Comparison of ENCODE assay signal across 24 cellular contexts in the genomic region with DNA sequence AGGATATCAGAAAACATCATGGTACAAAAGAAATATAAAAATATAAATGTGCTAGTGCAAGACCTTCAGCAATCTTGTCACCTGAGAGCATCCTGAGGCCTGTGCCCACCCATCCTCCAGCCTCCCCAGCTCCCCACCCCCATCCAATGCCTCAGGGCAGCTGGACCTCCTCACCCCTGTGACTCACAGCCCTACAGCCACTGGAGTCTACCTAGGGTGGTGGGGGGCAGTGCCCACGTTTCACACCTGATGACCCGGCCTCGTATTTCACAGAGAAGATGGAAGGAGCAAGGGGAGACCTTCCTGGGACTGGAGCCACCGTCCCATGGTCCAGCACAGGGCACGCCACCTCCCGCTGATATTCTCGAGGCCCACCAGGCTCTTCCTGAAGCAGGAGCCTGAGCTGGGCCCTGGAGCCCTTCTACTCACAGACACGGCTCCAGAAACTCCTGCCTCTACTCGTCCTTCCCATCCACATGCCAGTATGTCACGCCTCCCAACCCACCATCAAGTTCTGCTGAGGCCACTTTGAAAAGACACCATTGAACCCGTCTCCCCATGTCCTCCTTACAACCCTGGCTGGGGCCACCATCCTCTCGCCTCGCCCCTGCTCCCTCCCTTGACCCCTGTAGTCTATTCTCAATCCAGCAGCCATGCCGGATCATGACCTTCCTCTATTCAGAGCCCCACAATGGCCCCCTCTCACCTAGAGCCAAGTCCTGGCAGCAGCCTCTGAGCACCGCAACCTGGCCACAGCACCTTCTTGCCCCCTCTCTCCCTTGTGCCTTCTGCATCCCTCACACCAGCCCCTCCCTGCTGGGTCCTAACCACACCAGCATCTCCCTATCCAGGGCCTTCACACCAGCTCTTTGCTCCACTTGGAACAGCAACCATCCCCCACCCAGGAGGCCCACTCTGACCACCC. TPM values are rescaled to one million over a fixed set of nuclear protein-coding genes. Genes with fewer than 3 reads are reported as not detected.
DNase-seq lines count a peak whose midpoint lies in the region; TF ChIP-seq lines count a peak whose summit lies in the region.
"Had no signal": no experiment of that assay in that cellular context is flagged by ENCODE, and none has a peak within 500 bp of the region (broad histone marks: within the 10 kb centered on the region; RNA-seq: fewer than 3 reads in every experiment).

No MANE protein-coding gene starts in this region.

- H3K4ac ChIP-seq in H9 (ENCODE audit: low read depth, low read length) = no peak overlapping the region

- H4K20me1 ChIP-seq in H9 (ENCODE audit: control insufficient read depth, insufficient read depth, insufficient read length) = no peaks in the 10 kb centered on the region

- no peak overlapping the region for H3K9ac ChIP-seq in H9 (ENCODE audit: extremely low read depth, insufficient read length, low read length)
- H3K9ac ChIP-seq: SK-N-SH had no signal

- H3K36me3 Mint-ChIP-seq in T-helper 2 cell treated with Interferon-gamma antibody and Interleukin-4, amounts not matched to agents 5 μg/mL and 100 μg/mL, for 36 hours (ENCODE audit: low read depth) = peaks cover 88% of the 10 kb centered on the region
- peaks cover 74 to 84% (median 81%) of the 10 kb centered on the region in 3 experiments for H3K36me3 Mint-ChIP-seq in H9 (ENCODE audit: insufficient read depth in 1 of 3, low read depth in 3 of 3)

- H4K5ac ChIP-seq in H9 (ENCODE audit: insufficient read length, low read depth, low read length) = no peak overlapping the region

- peak overlapping the region; percentile 48 to 94 for H3K4me3 ChIP-seq in neutrophil (ENCODE audit: low read depth in 1 of 2, low read length in 1 of 2)
- no peak overlapping the region for H3K4me3 ChIP-seq in brain microvascular endothelial cell (ENCODE audit: low read depth, low read length)
- H3K4me3 ChIP-seq: ovary, right lobe of liver had no signal

- H3K79me1 ChIP-seq in H9 (ENCODE audit: insufficient read depth, low read depth, low read length, poor library complexity, severe bottlenecking) = peaks cover 7% of the 10 kb centered on the region

- no peak overlapping the region for H2BK5ac ChIP-seq in H9 (ENCODE audit: insufficient read length, low read length)

- H2AFZ ChIP-seq in H9 (ENCODE audit: low read length) = no peak overlapping the region

- H2BK20ac ChIP-seq in H9 (ENCODE audit: low read depth, low read length, poor library complexity, severe bottlenecking) = no peak overlapping the region

- H3K9me3 ChIP-seq in H9 (ENCODE audit: control insufficient read depth, low read depth, low read length) (peaks cover 21% of the 10 kb centered on the region), neutrophil (no peaks in the 10 kb centered on the region)
- H3K9me3 ChIP-seq: ovary, right lobe of liver had no signal

- no peak for DNase-seq in T-helper 2 cell treated with Interferon-gamma antibody and Interleukin-4, amounts not matched to agents 5 μg/mL and 100 μg/mL, for 36 hours (ENCODE audit: low spot score)
- DNase-seq in T-helper 2 cell = no peak
- DNase-seq in H9 = peak; percentile 10
- DNase-seq in ecto neural progenitor cell (ENCODE audit: low spot score) = peak; percentile 22
- no peak for DNase-seq in NCI-H2227 (lab: John Stamatoyannopoulos, UW; ENCODE audit: unreplicated experiment)
- DNase-seq in brain microvascular endothelial cell = no peak
- DNase-seq in NCI-H82 treated with DMSO at 0.1 percent for 48 hours (lab: John Stamatoyannopoulos, UW; ENCODE audit: unreplicated experiment) = no peak
- DNase-seq: 8988T; activated T-cell treated with anti-CD3 and anti-CD28 coated beads, Interleukin-2, amount 50 U/mL, for 4 hours; Calu3; effector memory CD4-positive, alpha-beta T cell; EL; HFFc6; KG1; MV-4-11; NCI-H1694 treated with DMSO at 0.1 percent for 48 hours; NCI-H446; ovary; RPMI8226; SK-N-SH; stimulated activated naive B cell treated with anti-CD40 and anti-IgM and Interleukin-4, amounts not matched to agents 10 μg/mL and 1 μg/mL and 100 μg/mL, for 72 hours had no signal

- no peak overlapping the region for H3K4me2 ChIP-seq in H9 (ENCODE audit: insufficient read depth, insufficient read length, low read length)
- H3K4me2 ChIP-seq: SK-N-SH had no signal

- no peak overlapping the region for H3T11ph ChIP-seq in H9 (ENCODE audit: low read length)

- H3K4me1 Mint-ChIP-seq in T-helper 2 cell treated with Interferon-gamma antibody and Interleukin-4, amounts not matched to agents 5 μg/mL and 100 μg/mL, for 36 hours (ENCODE audit: low read depth) = peaks cover 12% of the 10 kb centered on the region
- no peaks in the 10 kb centered on the region for H3K4me1 Mint-ChIP-seq in H9

- H3K56ac ChIP-seq in H9 (ENCODE audit: insufficient read length, low read depth, low read length) = no peak overlapping the region

- H3K23me2 ChIP-seq in H9 (ENCODE audit: insufficient read length, low read depth, low read length, poor library complexity, severe bottlenecking) = no peaks in the 10 kb centered on the region

- H2AK5ac ChIP-seq in H9 (ENCODE audit: insufficient read length, low read length) = no peak overlapping the region

- in situ Hi-C loops in brain microvascular endothelial cell (cut with HindIII; ENCODE audit: low pct_ligation_motif_present, low sequenced_read_pairs) = no loop called here

- no peak overlapping the region for H4K8ac ChIP-seq in H9 (replicated peaks; ENCODE audit: insufficient read length, low read depth, low read length)

- no peaks in the 10 kb centered on the region for H3K27me3 ChIP-seq in H9 (ENCODE audit: insufficient read depth, low read length)
- H3K27me3 ChIP-seq in neutrophil = no peaks in the 10 kb centered on the region
- H3K27me3 ChIP-seq in brain microvascular endothelial cell (replicated peaks) = no peaks in the 10 kb centered on the region
- H3K27me3 ChIP-seq: ovary, right lobe of liver had no signal

- no peak overlapping the region for H3K18ac ChIP-seq in H9 (ENCODE audit: insufficient read length, low read depth, low read length)

- H3K27me3 Mint-ChIP-seq in T-helper 2 cell treated with Interferon-gamma antibody and Interleukin-4, amounts not matched to agents 5 μg/mL and 100 μg/mL, for 36 hours (ENCODE audit: low read depth) = no peaks in the 10 kb centered on the region
- no peaks in the 10 kb centered on the region; the same call in 1 of the 2 replicates for H3K27me3 Mint-ChIP-seq in H9 (ENCODE audit: low read depth)
- H3K27me3 Mint-ChIP-seq: stimulated activated naive B cell treated with anti-CD40 and anti-IgM and Interleukin-4, amounts not matched to agents 10 μg/mL and 1 μg/mL and 100 μg/mL, for 72 hours had no signal

- H3K79me2 ChIP-seq in H9 (ENCODE audit: insufficient read depth, low read length) = no peaks in the 10 kb centered on the region; the same call in 1 of the 2 replicates

- peaks cover 51% of the 10 kb centered on the region for H3K36me3 ChIP-seq in neutrophil
- peaks cover 15% of the 10 kb centered on the region for H3K36me3 ChIP-seq in brain microvascular endothelial cell (replicated peaks)
- H3K36me3 ChIP-seq: ovary had no signal

- no peak overlapping the region for H4K91ac ChIP-seq in H9 (ENCODE audit: insufficient read length, low read depth, low read length)

- no CpG with 5 or more reads among the region's 15 CpGs for WGBS in H9 (ENCODE audit: extremely low coverage, insufficient read length, low lambda C conversion rate)

- H3K14ac ChIP-seq in H9 (ENCODE audit: insufficient read depth, low read length) = no peak overlapping the region; the same call in 1 of the 2 replicates

- H3K4me1 ChIP-seq in H9 (ENCODE audit: insufficient read depth, low read length) = no peaks in the 10 kb centered on the region
- peaks cover 89 to 92% of the 10 kb centered on the region in 2 experiments for H3K4me1 ChIP-seq in neutrophil (ENCODE audit: control insufficient read depth in 1 of 2, insufficient read depth in 1 of 2, low read depth in 1 of 2, low read length in 1 of 2)

- H3K27ac ChIP-seq in H9 (ENCODE audit: insufficient read length, low read depth, low read length) (no peak overlapping the region), neutrophil (peak overlapping the region; percentile 96), brain microvascular endothelial cell (no peak overlapping the region)
- H3K27ac ChIP-seq: ovary had no signal

- TF ChIP-seq CTCF in H9 (conservative IDR thresholded peaks at IDR 0.05) (no peak), neutrophil (IDR thresholded peaks at IDR 0.05) (no peak), brain microvascular endothelial cell (IDR thresholded peaks at IDR 0.05; ENCODE audit: low read depth, low read length, missing control alignments) (no peak)

- no peak overlapping the region for H3K4me3 Mint-ChIP-seq in T-helper 2 cell treated with Interferon-gamma antibody and Interleukin-4, amounts not matched to agents 5 μg/mL and 100 μg/mL, for 36 hours
- H3K4me3 Mint-ChIP-seq in H9 = no peak overlapping the region; a peak in 1 of 5 replicates
- H3K4me3 Mint-ChIP-seq: activated T-cell treated with anti-CD3 and anti-CD28 coated beads, Interleukin-2, amount 50 U/mL, for 4 hours; HFFc6; stimulated activated naive B cell treated with anti-CD40 and anti-IgM and Interleukin-4, amounts not matched to agents 10 μg/mL and 1 μg/mL and 100 μg/mL, for 72 hours had no signal

- H3K23ac ChIP-seq in H9 (ENCODE audit: insufficient read length, low read depth, low read length) = no peak overlapping the region

- H3K27ac Mint-ChIP-seq in T-helper 2 cell treated with Interferon-gamma antibody and Interleukin-4, amounts not matched to agents 5 μg/mL and 100 μg/mL, for 36 hours = peak overlapping the region; percentile 62
- peak overlapping the region in 2 of 3 experiments; percentile 34 to 48; a peak in 2 of 7 replicates for H3K27ac Mint-ChIP-seq in H9
- H3K27ac Mint-ChIP-seq: HFFc6; stimulated activated naive B cell treated with anti-CD40 and anti-IgM and Interleukin-4, amounts not matched to agents 10 μg/mL and 1 μg/mL and 100 μg/mL, for 72 hours had no signal

- no peak overlapping the region for H2BK120ac ChIP-seq in H9 (ENCODE audit: low read depth, low read length, poor library complexity, severe bottlenecking)

- peaks cover 20% of the 10 kb centered on the region for H3K9me3 Mint-ChIP-seq in T-helper 2 cell treated with Interferon-gamma antibody and Interleukin-4, amounts not matched to agents 5 μg/mL and 100 μg/mL, for 36 hours
- H3K9me3 Mint-ChIP-seq in H9 = peaks cover 20 to 30% of the 10 kb centered on the region in 2 experiments

- H2BK12ac ChIP-seq in H9 (ENCODE audit: insufficient read length, low read depth, low read length) = no peak overlapping the region

- H2BK15ac ChIP-seq in H9 (ENCODE audit: low read depth, low read length) = no peak overlapping the region

RNA-seq across cellular contexts. Expression of a gene that starts 13.3 kb away (rescaled TPM):
- total RNA-seq in H9 (2021) = 67.8 and 69.1 TPM in 2 replicates

RNA-seq across cellular contexts. Expression of a gene that starts 30.2 kb away (rescaled TPM):
- total RNA-seq in H9 (2021) = not detected in 2 replicates
- total RNA-seq: bronchial epithelial cell, Calu3, HFFc6 had no signal

Comparison
In these comparisons a context has a peak if more than half of its experiments do, and no peak if none do; other contexts are left out.
1. DNase-seq: peak in H9 (single experiment) and ecto neural progenitor cell (single experiment); none in T-helper 2 cell treated with Interferon-gamma antibody and Interleukin-4, amounts not matched to agents 5 μg/mL and 100 μg/mL, for 36 hours (single experiment), T-helper 2 cell (0 of 5), NCI-H2227 (single experiment), brain microvascular endothelial cell (single experiment) and NCI-H82 treated with DMSO at 0.1 percent for 48 hours (single experiment).